In the genomic region with DNA sequence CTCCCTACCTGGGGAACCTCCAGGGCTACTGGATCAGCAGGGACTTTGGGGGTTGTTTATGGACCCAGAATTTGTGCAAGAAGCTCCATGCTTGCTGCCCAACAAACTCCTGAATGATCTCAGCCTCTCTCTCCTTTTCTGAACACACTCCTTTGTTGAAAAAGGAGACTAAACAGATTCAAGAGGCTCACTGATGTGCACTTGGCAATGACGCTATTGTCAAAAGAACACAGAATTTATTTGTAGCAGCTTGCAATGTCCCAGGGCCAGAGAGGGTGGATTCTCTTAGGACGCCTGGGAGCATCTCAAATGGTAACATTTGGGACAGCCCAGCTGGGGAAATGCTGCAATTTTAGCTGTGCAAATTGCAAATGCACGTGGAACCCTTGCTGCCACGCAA, we compare ENCODE assay signal across 25 cellular contexts.
"Had no signal": no experiment of that assay in that cellular context is flagged by ENCODE, and none has a peak within 500 bp of the region (broad histone marks: within the 10 kb centered on the region; RNA-seq: fewer than 3 reads in every experiment).

No MANE protein-coding gene starts in this region.

- H3K36me3 ChIP-seq: SJCRH30 had no signal

- H3K36me3 Mint-ChIP-seq: activated naive CD8-positive, alpha-beta T cell; brain had no signal

- H3K9me3 Mint-ChIP-seq: activated CD4-positive, alpha-beta memory T cell treated with anti-CD3 and anti-CD28 coated beads, Interleukin-2, amount 10 ng/mL, durations not matched to agents 7 days and 5 days; activated naive CD4-positive, alpha-beta T cell treated with anti-CD3 and anti-CD28 coated beads for 36 hours; T-helper 1 cell treated with Interleukin-12 subunit alpha and Interleukin-12 subunit beta and Interleukin-4 antibody, amounts not matched to agents 30 μg/mL and 1 μg/mL, for 36 hours had no signal

- H3K27ac ChIP-seq: PC-9, SJCRH30 had no signal

- DNase-seq: activated B cell treated with CpG ODN at 0.5 μM for 24 hours; activated CD4-positive, alpha-beta memory T cell treated with anti-CD3 and anti-CD28 coated beads, Interleukin-2, amount 10 ng/mL, durations not matched to agents 7 days and 5 days; activated CD4-positive, alpha-beta T cell treated with anti-CD3 and anti-CD28 coated beads for 1 hour; activated CD4-positive, alpha-beta T cell treated with anti-CD3 and anti-CD28 coated beads, Interleukin-2, amount 50 U/mL, for 1 hour; activated gamma-delta T cell; activated naive CD4-positive, alpha-beta T cell treated with anti-CD3 and anti-CD28 coated beads for 36 hours; activated T-cell treated with anti-CD3 and anti-CD28 coated beads for 4 hours; activated T-cell treated with anti-CD3 and anti-CD28 coated beads, Interleukin-2, amount 50 U/mL, for 48 hours; amygdala; IMR-90; Kasumi-1; KBM-7; NCI-H1092; NCI-H1417; NCI-H1930; NCI-H2107; NCI-H446; NCI-H524; PC-9; SJCRH30 had no signal

- H3K27me3 ChIP-seq: SJCRH30 had no signal

- H3K27me3 Mint-ChIP-seq: activated CD4-positive, alpha-beta memory T cell treated with anti-CD3 and anti-CD28 coated beads, Interleukin-2, amount 10 ng/mL, durations not matched to agents 7 days and 5 days; activated naive CD8-positive, alpha-beta T cell had no signal

- H3K4me3 ChIP-seq: PC-9, SJCRH30 had no signal

- H3K9me3 ChIP-seq: SJCRH30 had no signal

- H3K4me1 Mint-ChIP-seq: activated B cell treated with CpG ODN at 0.5 μM for 24 hours; activated CD4-positive, alpha-beta memory T cell treated with anti-CD3 and anti-CD28 coated beads, Interleukin-2, amount 10 ng/mL, durations not matched to agents 7 days and 5 days; activated T-helper 17 cell treated with anti-CD3 and anti-CD28 coated beads, Interleukin-2, amount 50 U/mL, for 72 hours had no signal

- H3K4me1 ChIP-seq: SJCRH30 had no signal

- H3K27ac Mint-ChIP-seq: activated B cell treated with CpG ODN at 0.5 μM for 24 hours; activated CD4-positive, alpha-beta memory T cell treated with anti-CD3 and anti-CD28 coated beads, Interleukin-2, amount 10 ng/mL, durations not matched to agents 7 days and 5 days; activated naive CD4-positive, alpha-beta T cell treated with anti-CD3 and anti-CD28 coated beads for 36 hours; activated naive CD8-positive, alpha-beta T cell; activated T-helper 17 cell treated with anti-CD3 and anti-CD28 coated beads, Interleukin-2, amount 50 U/mL, for 72 hours; brain; T-helper 1 cell treated with Interleukin-12 subunit alpha and Interleukin-12 subunit beta and Interleukin-4 antibody, amounts not matched to agents 30 μg/mL and 1 μg/mL, for 36 hours had no signal

- ATAC-seq: activated T-helper 17 cell treated with anti-CD3 and anti-CD28 coated beads, Interleukin-2, amount 50 U/mL, for 72 hours; SK-N-SH treated with all-trans-retinoic acid at 6 μM for 48 hours had no signal

- H3K4me3 Mint-ChIP-seq: activated B cell treated with CpG ODN at 0.5 μM for 24 hours; activated CD4-positive, alpha-beta memory T cell treated with anti-CD3 and anti-CD28 coated beads, Interleukin-2, amount 10 ng/mL, durations not matched to agents 7 days and 5 days; activated naive CD4-positive, alpha-beta T cell treated with anti-CD3 and anti-CD28 coated beads for 36 hours; activated naive CD8-positive, alpha-beta T cell; activated T-helper 17 cell treated with anti-CD3 and anti-CD28 coated beads, Interleukin-2, amount 50 U/mL, for 72 hours; brain; T-helper 1 cell treated with Interleukin-12 subunit alpha and Interleukin-12 subunit beta and Interleukin-4 antibody, amounts not matched to agents 30 μg/mL and 1 μg/mL, for 36 hours had no signal
